In the genomic region with DNA sequence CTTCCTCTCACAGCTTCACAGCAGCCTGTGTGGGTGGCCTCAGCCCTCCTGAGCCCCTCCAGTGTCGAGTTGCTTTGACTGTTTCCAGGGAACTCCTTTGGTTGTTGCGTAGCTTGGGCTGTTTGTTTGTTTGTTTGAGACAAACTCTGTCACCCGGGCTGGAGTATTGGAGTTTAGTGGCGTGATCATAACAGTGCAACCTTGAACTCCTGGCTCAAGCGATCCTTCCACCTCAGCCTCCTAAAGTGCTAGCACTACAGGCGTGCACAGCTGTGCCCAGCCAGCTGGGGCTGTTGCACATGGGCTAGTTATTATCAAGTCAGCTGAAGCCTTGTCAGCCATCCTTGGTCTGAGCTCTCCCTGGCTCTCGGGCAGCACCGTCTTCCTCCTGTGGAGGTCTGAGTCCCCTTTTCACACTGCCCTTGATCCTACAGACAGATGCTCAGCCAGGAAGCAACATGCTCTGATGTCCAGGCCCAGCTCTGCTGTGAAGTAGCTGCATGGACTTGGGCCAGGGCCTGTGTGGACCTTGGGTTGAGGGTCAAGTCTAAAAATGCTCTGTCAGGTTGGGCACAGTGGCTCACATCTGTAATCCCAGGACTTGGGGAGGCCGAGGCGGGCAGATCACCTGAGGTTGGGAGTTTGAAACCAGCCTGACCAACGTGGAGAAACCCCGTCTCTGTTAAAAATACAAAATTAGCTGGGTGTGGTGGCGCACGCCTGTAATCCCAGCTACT, we compare ENCODE assay signal across 18 cellular contexts. TPM values are rescaled to one million over a fixed set of nuclear protein-coding genes. Genes with fewer than 3 reads are reported as not detected.
DNase-seq lines count a peak whose midpoint lies in the region.
"Had no signal": no experiment of that assay in that cellular context is flagged by ENCODE, and none has a peak within 500 bp of the region (broad histone marks: within the 10 kb centered on the region; RNA-seq: fewer than 3 reads in every experiment).

No MANE protein-coding gene starts in this region.

- H3K27me3 ChIP-seq in skeletal muscle tissue (ENCODE audit: control insufficient read depth in 3 of 3, insufficient read depth in 3 of 3, low read length in 3 of 3), result no peaks in the 10 kb centered on the region

- H3K36me3 ChIP-seq in skeletal muscle tissue (ENCODE audit: control insufficient read depth in 3 of 3, insufficient read depth in 3 of 3, low read length in 3 of 3), result no peaks in the 10 kb centered on the region
- H3K36me3 ChIP-seq: thoracic aorta had no signal

- no peak overlapping the region for H3K4me3 Mint-ChIP-seq in T-helper 2 cell treated with Interferon-gamma antibody and Interleukin-4, amounts not matched to agents 5 μg/mL and 100 μg/mL, for 36 hours
- no peak overlapping the region for H3K4me3 Mint-ChIP-seq in activated T-helper 1 cell treated with anti-CD3 and anti-CD28 coated beads, Interleukin-12 subunit alpha, Interleukin-12 subunit beta, Interleukin-2, Interleukin-4 antibody, amounts not matched to agents 30 ng/mL and 10 ng/mL and 1 ng/mL, durations not matched to agents 14 hours and 24 hours and 36 hours
- H3K4me3 Mint-ChIP-seq in immature natural killer cell, result peak overlapping the region in 1 of 5 donors; percentile 43
- H3K4me3 Mint-ChIP-seq: CD8-positive, alpha-beta memory T cell had no signal

- peak overlapping the region in 2 of 3 donors; percentile 33 to 35 for H3K9ac ChIP-seq in skeletal muscle tissue (ENCODE audit: low read depth in 1 of 3, low read length in 3 of 3)

- H3K27ac Mint-ChIP-seq in T-helper 2 cell treated with Interferon-gamma antibody and Interleukin-4, amounts not matched to agents 5 μg/mL and 100 μg/mL, for 36 hours, result peak overlapping the region; percentile 36
- H3K27ac Mint-ChIP-seq in activated T-helper 1 cell treated with anti-CD3 and anti-CD28 coated beads, Interleukin-12 subunit alpha, Interleukin-12 subunit beta, Interleukin-2, Interleukin-4 antibody, amounts not matched to agents 30 ng/mL and 10 ng/mL and 1 ng/mL, durations not matched to agents 14 hours and 24 hours and 36 hours, result peak overlapping the region; percentile 48
- peak overlapping the region in 4 of 6 donors; percentile 58 to 74 (median 66) for H3K27ac Mint-ChIP-seq in immature natural killer cell

- no peak for DNase-seq in T-helper 2 cell treated with Interferon-gamma antibody and Interleukin-4, amounts not matched to agents 5 μg/mL and 100 μg/mL, for 36 hours (ENCODE audit: low spot score)
- DNase-seq in T-helper 2 cell (no peak), immature natural killer cell (no peak), cerebellum (ENCODE audit: low spot score) (no peak), RKO (ENCODE audit: low spot score) (no peak)
- no peak for DNase-seq in activated T-helper 1 cell treated with anti-CD3 and anti-CD28 coated beads, Interleukin-12 subunit alpha, Interleukin-12 subunit beta, Interleukin-2, Interleukin-4 antibody, amounts not matched to agents 30 ng/mL and 10 ng/mL and 1 ng/mL, durations not matched to agents 14 hours and 24 hours and 36 hours (ENCODE audit: low spot score)
- no peak for DNase-seq in effector CD4-positive, alpha-beta T cell
- DNase-seq: 8988T; activated gamma-delta T cell treated with Interleukin-2 at 50 U/mL for 16 hours; CD8-positive, alpha-beta memory T cell; effector CD8-positive, alpha-beta T cell; hippocampal formation; left ventricle myocardium inferior; NCI-H2081; NCI-H748 treated with DMSO at 0.1 percent for 48 hours; SW 1271 had no signal

- no peak overlapping the region for H3K27ac ChIP-seq in skeletal muscle tissue (ENCODE audit: low read depth, low read length)
- H3K27ac ChIP-seq: left ventricle myocardium inferior, thoracic aorta had no signal

- H3K36me3 Mint-ChIP-seq in T-helper 2 cell treated with Interferon-gamma antibody and Interleukin-4, amounts not matched to agents 5 μg/mL and 100 μg/mL, for 36 hours (ENCODE audit: low read depth), result peaks cover 11% of the 10 kb centered on the region
- H3K36me3 Mint-ChIP-seq in activated T-helper 1 cell treated with anti-CD3 and anti-CD28 coated beads, Interleukin-12 subunit alpha, Interleukin-12 subunit beta, Interleukin-2, Interleukin-4 antibody, amounts not matched to agents 30 ng/mL and 10 ng/mL and 1 ng/mL, durations not matched to agents 14 hours and 24 hours and 36 hours (ENCODE audit: low read depth), result peaks cover 12% of the 10 kb centered on the region
- no peaks in the 10 kb centered on the region for H3K36me3 Mint-ChIP-seq in immature natural killer cell

- no peaks in the 10 kb centered on the region for H3K9me3 ChIP-seq in skeletal muscle tissue (ENCODE audit: control insufficient read depth in 3 of 3, low read length in 3 of 3)
- H3K9me3 ChIP-seq: left ventricle myocardium inferior, thoracic aorta had no signal

- H3K4me1 Mint-ChIP-seq in T-helper 2 cell treated with Interferon-gamma antibody and Interleukin-4, amounts not matched to agents 5 μg/mL and 100 μg/mL, for 36 hours (ENCODE audit: low read depth), result peaks cover 16% of the 10 kb centered on the region
- H3K4me1 Mint-ChIP-seq in activated T-helper 1 cell treated with anti-CD3 and anti-CD28 coated beads, Interleukin-12 subunit alpha, Interleukin-12 subunit beta, Interleukin-2, Interleukin-4 antibody, amounts not matched to agents 30 ng/mL and 10 ng/mL and 1 ng/mL, durations not matched to agents 14 hours and 24 hours and 36 hours (ENCODE audit: low read depth), result peaks cover 42% of the 10 kb centered on the region
- peaks cover 41 to 46% of the 10 kb centered on the region in 2 donors for H3K4me1 Mint-ChIP-seq in immature natural killer cell

- intact Hi-C loops in activated T-helper 1 cell treated with anti-CD3 and anti-CD28 coated beads, Interleukin-12 subunit alpha, Interleukin-12 subunit beta, Interleukin-2, Interleukin-4 antibody, amounts not matched to agents 30 ng/mL and 10 ng/mL and 1 ng/mL, durations not matched to agents 14 hours and 24 hours and 36 hours (cut with micrococcal nuclease), result no loop called here

- H3K4me3 ChIP-seq in skeletal muscle tissue (ENCODE audit: low read length in 3 of 3), result no peak overlapping the region
- H3K4me3 ChIP-seq: left ventricle myocardium inferior, thoracic aorta had no signal

- H3K9me3 Mint-ChIP-seq in T-helper 2 cell treated with Interferon-gamma antibody and Interleukin-4, amounts not matched to agents 5 μg/mL and 100 μg/mL, for 36 hours, result no peaks in the 10 kb centered on the region
- H3K9me3 Mint-ChIP-seq in activated T-helper 1 cell treated with anti-CD3 and anti-CD28 coated beads, Interleukin-12 subunit alpha, Interleukin-12 subunit beta, Interleukin-2, Interleukin-4 antibody, amounts not matched to agents 30 ng/mL and 10 ng/mL and 1 ng/mL, durations not matched to agents 14 hours and 24 hours and 36 hours, result no peaks in the 10 kb centered on the region
- no peaks in the 10 kb centered on the region for H3K9me3 Mint-ChIP-seq in immature natural killer cell
- H3K9me3 Mint-ChIP-seq: CD8-positive, alpha-beta memory T cell had no signal

- H3K4me1 ChIP-seq in skeletal muscle tissue (ENCODE audit: control insufficient read depth in 3 of 3, insufficient read depth in 3 of 3, low read length in 3 of 3), result peaks cover 55 to 76% (median 68%) of the 10 kb centered on the region in 3 donors

- H3K27me3 Mint-ChIP-seq in T-helper 2 cell treated with Interferon-gamma antibody and Interleukin-4, amounts not matched to agents 5 μg/mL and 100 μg/mL, for 36 hours (ENCODE audit: low read depth), result no peaks in the 10 kb centered on the region
- H3K27me3 Mint-ChIP-seq in activated T-helper 1 cell treated with anti-CD3 and anti-CD28 coated beads, Interleukin-12 subunit alpha, Interleukin-12 subunit beta, Interleukin-2, Interleukin-4 antibody, amounts not matched to agents 30 ng/mL and 10 ng/mL and 1 ng/mL, durations not matched to agents 14 hours and 24 hours and 36 hours (ENCODE audit: insufficient read depth), result no peaks in the 10 kb centered on the region
- H3K27me3 Mint-ChIP-seq in immature natural killer cell (ENCODE audit: low read depth in 3 of 3), result peaks cover 0 to 1% (median 0%) of the 10 kb centered on the region in 3 donors
- H3K27me3 Mint-ChIP-seq: CD8-positive, alpha-beta memory T cell had no signal

RNA-seq across cellular contexts. Expression of a gene that starts 10.3 kb away (rescaled TPM):
- 119 and 128 TPM in 2 replicates for total RNA-seq in activated T-helper 1 cell treated with anti-CD3 and anti-CD28 coated beads, Interleukin-12 subunit alpha, Interleukin-12 subunit beta, Interleukin-2, Interleukin-4 antibody, amounts not matched to agents 30 ng/mL and 10 ng/mL and 1 ng/mL, durations not matched to agents 14 hours and 24 hours and 36 hours
- polyA plus RNA-seq in immature natural killer cell, result 1 to 10 TPM in 1 of 3 donors, under 1 TPM in 2; 0.25 to 1.7 (median 0.31) TPM
- total RNA-seq in skeletal muscle tissue (5.7 TPM), cerebellum (12.0 TPM)

RNA-seq across cellular contexts. Expression of a gene that starts 22.6 kb away (rescaled TPM):
- 120 and 124 TPM in 2 replicates for total RNA-seq in activated T-helper 1 cell treated with anti-CD3 and anti-CD28 coated beads, Interleukin-12 subunit alpha, Interleukin-12 subunit beta, Interleukin-2, Interleukin-4 antibody, amounts not matched to agents 30 ng/mL and 10 ng/mL and 1 ng/mL, durations not matched to agents 14 hours and 24 hours and 36 hours
- 10 to 100 TPM; 11.7 to 44.5 (median 17.9) TPM for polyA plus RNA-seq in immature natural killer cell
- 33.4 TPM for total RNA-seq in skeletal muscle tissue
- total RNA-seq in cerebellum, result 56.6 TPM
